ENCODE assay signal across 17 cellular contexts in genomic region chr14:104747876-104748275, GRCh38. TPM values are rescaled to one million over a fixed set of nuclear protein-coding genes. Genes with fewer than 3 reads are reported as not detected.
DNase-seq lines count a peak whose midpoint lies in the region; ATAC-seq and TF ChIP-seq lines count a peak whose summit lies in the region.
"Had no signal": no experiment of that assay in that cellular context is flagged by ENCODE, and none has a peak within 500 bp of the region (broad histone marks: within the 10 kb centered on the region; RNA-seq: fewer than 3 reads in every experiment).

No MANE protein-coding gene starts in this region.

- peaks cover 32% of the 10 kb centered on the region for H3K4me1 ChIP-seq in RWPE2 (ENCODE audit: insufficient read depth, poor library complexity, severe bottlenecking)
- H3K4me1 ChIP-seq in esophagus squamous epithelium = peaks cover 41 to 64% (median 47%) of the 10 kb centered on the region in 3 donors
- peaks cover 8% of the 10 kb centered on the region for H3K4me1 ChIP-seq in neural progenitor cell
- peaks cover 0 to 4% of the 10 kb centered on the region in 2 donors for H3K4me1 ChIP-seq in adrenal gland (replicated peaks in 1 of 2)

- H3K9me3 ChIP-seq in RWPE2 (ENCODE audit: severe bottlenecking) = no peaks in the 10 kb centered on the region
- H3K9me3 ChIP-seq in esophagus squamous epithelium = no peaks in the 10 kb centered on the region
- H3K9me3 ChIP-seq in neural progenitor cell (ENCODE audit: low read depth) = no peaks in the 10 kb centered on the region
- no peaks in the 10 kb centered on the region for H3K9me3 ChIP-seq in adrenal gland (replicated peaks in 1 of 3)
- H3K9me3 ChIP-seq: SJCRH30 had no signal

- H2AFZ ChIP-seq in neural progenitor cell (replicated peaks) = no peak overlapping the region

- H3K27ac ChIP-seq in RWPE2 (ENCODE audit: poor library complexity, severe bottlenecking) (peak overlapping the region; percentile 54), esophagus squamous epithelium (peak overlapping the region; percentile 78 to 87 (median 84)), neural progenitor cell (no peak overlapping the region), adrenal gland (peak overlapping the region in 2 of 5 donors; percentile 7 to 31)
- H3K27ac ChIP-seq: cardiac muscle cell, SJCRH30 had no signal

- H3K27ac Mint-ChIP-seq in neural progenitor cell (no peak overlapping the region), type B pancreatic cell (peak overlapping the region; percentile 36)
- H3K27ac Mint-ChIP-seq in activated T-helper 1 cell treated with anti-CD3 and anti-CD28 coated beads, Interleukin-12 subunit alpha, Interleukin-12 subunit beta, Interleukin-2, Interleukin-4 antibody, amounts not matched to agents 30 ng/mL and 10 ng/mL and 1 ng/mL, durations not matched to agents 14 hours and 24 hours and 36 hours = no peak overlapping the region
- H3K27ac Mint-ChIP-seq in activated CD4-positive, alpha-beta T cell treated with anti-CD3 and anti-CD28 coated beads, Interleukin-2, amount 10 ng/mL, durations not matched to agents 24 days and 14 days = no peak overlapping the region
- H3K27ac Mint-ChIP-seq: activated T-helper 17 cell treated with anti-CD3 and anti-CD28 coated beads, Interleukin-2, amount 50 U/mL, for 72 hours; IgD-negative memory B cell had no signal

- peak overlapping the region; percentile 10 for H3K4me2 ChIP-seq in neural progenitor cell

- no peak overlapping the region for H3K4me3 ChIP-seq in RWPE2 (ENCODE audit: severe bottlenecking)
- H3K4me3 ChIP-seq in esophagus squamous epithelium = no peak overlapping the region
- no peak overlapping the region for H3K4me3 ChIP-seq in neural progenitor cell
- no peak overlapping the region for H3K4me3 ChIP-seq in adrenal gland
- H3K4me3 ChIP-seq: cardiac muscle cell, SJCRH30 had no signal

- H3K27me3 ChIP-seq in RWPE2 (ENCODE audit: insufficient read depth, poor library complexity, severe bottlenecking) (no peaks in the 10 kb centered on the region), esophagus squamous epithelium (no peaks in the 10 kb centered on the region), neural progenitor cell (no peaks in the 10 kb centered on the region), adrenal gland (no peaks in the 10 kb centered on the region)
- H3K27me3 ChIP-seq: cardiac muscle cell, SJCRH30 had no signal

- H3K27me3 Mint-ChIP-seq in neural progenitor cell (ENCODE audit: insufficient read depth, low read depth) = peaks cover 10% of the 10 kb centered on the region
- no peaks in the 10 kb centered on the region for H3K27me3 Mint-ChIP-seq in type B pancreatic cell
- peaks cover 2% of the 10 kb centered on the region for H3K27me3 Mint-ChIP-seq in activated T-helper 1 cell treated with anti-CD3 and anti-CD28 coated beads, Interleukin-12 subunit alpha, Interleukin-12 subunit beta, Interleukin-2, Interleukin-4 antibody, amounts not matched to agents 30 ng/mL and 10 ng/mL and 1 ng/mL, durations not matched to agents 14 hours and 24 hours and 36 hours (ENCODE audit: insufficient read depth)
- peaks cover 1% of the 10 kb centered on the region for H3K27me3 Mint-ChIP-seq in activated CD4-positive, alpha-beta T cell treated with anti-CD3 and anti-CD28 coated beads, Interleukin-2, amount 10 ng/mL, durations not matched to agents 24 days and 14 days
- H3K27me3 Mint-ChIP-seq: activated T-helper 17 cell treated with anti-CD3 and anti-CD28 coated beads, Interleukin-2, amount 50 U/mL, for 72 hours; IgD-negative memory B cell had no signal

- peaks cover 41% of the 10 kb centered on the region for H3K4me1 Mint-ChIP-seq in neural progenitor cell
- peaks cover 28% of the 10 kb centered on the region for H3K4me1 Mint-ChIP-seq in type B pancreatic cell (ENCODE audit: unreplicated experiment)
- H3K4me1 Mint-ChIP-seq in activated T-helper 1 cell treated with anti-CD3 and anti-CD28 coated beads, Interleukin-12 subunit alpha, Interleukin-12 subunit beta, Interleukin-2, Interleukin-4 antibody, amounts not matched to agents 30 ng/mL and 10 ng/mL and 1 ng/mL, durations not matched to agents 14 hours and 24 hours and 36 hours (ENCODE audit: low read depth) = no peaks in the 10 kb centered on the region
- peaks cover 6% of the 10 kb centered on the region for H3K4me1 Mint-ChIP-seq in activated CD4-positive, alpha-beta T cell treated with anti-CD3 and anti-CD28 coated beads, Interleukin-2, amount 10 ng/mL, durations not matched to agents 24 days and 14 days

- TF ChIP-seq POLR2A in esophagus squamous epithelium (IDR thresholded peaks at IDR 0.05) (no peak), adrenal gland (IDR thresholded peaks at IDR 0.05) (no peak)

- no peak overlapping the region for H3K4me3 Mint-ChIP-seq in neural progenitor cell
- H3K4me3 Mint-ChIP-seq in type B pancreatic cell = peak overlapping the region; percentile 62
- no peak overlapping the region for H3K4me3 Mint-ChIP-seq in activated T-helper 1 cell treated with anti-CD3 and anti-CD28 coated beads, Interleukin-12 subunit alpha, Interleukin-12 subunit beta, Interleukin-2, Interleukin-4 antibody, amounts not matched to agents 30 ng/mL and 10 ng/mL and 1 ng/mL, durations not matched to agents 14 hours and 24 hours and 36 hours
- no peak overlapping the region for H3K4me3 Mint-ChIP-seq in activated CD4-positive, alpha-beta T cell treated with anti-CD3 and anti-CD28 coated beads, Interleukin-2, amount 10 ng/mL, durations not matched to agents 24 days and 14 days
- H3K4me3 Mint-ChIP-seq: activated T-helper 17 cell treated with anti-CD3 and anti-CD28 coated beads, Interleukin-2, amount 50 U/mL, for 72 hours had no signal

- TF ChIP-seq CTCF in RWPE2 (IDR thresholded peaks at IDR 0.05; ENCODE audit: poor library complexity, severe bottlenecking) (no peak), esophagus squamous epithelium (IDR thresholded peaks at IDR 0.05) (no peak), neural progenitor cell (IDR thresholded peaks at IDR 0.05) (no peak), type B pancreatic cell (conservative IDR thresholded peaks at IDR 0.05) (no peak), adrenal gland (IDR thresholded peaks at IDR 0.05) (no peak)

- H3K9ac ChIP-seq in neural progenitor cell = no peak overlapping the region

- peaks cover 9% of the 10 kb centered on the region for H3K9me3 Mint-ChIP-seq in neural progenitor cell
- no peaks in the 10 kb centered on the region for H3K9me3 Mint-ChIP-seq in type B pancreatic cell
- H3K9me3 Mint-ChIP-seq in activated T-helper 1 cell treated with anti-CD3 and anti-CD28 coated beads, Interleukin-12 subunit alpha, Interleukin-12 subunit beta, Interleukin-2, Interleukin-4 antibody, amounts not matched to agents 30 ng/mL and 10 ng/mL and 1 ng/mL, durations not matched to agents 14 hours and 24 hours and 36 hours = no peaks in the 10 kb centered on the region
- H3K9me3 Mint-ChIP-seq in activated CD4-positive, alpha-beta T cell treated with anti-CD3 and anti-CD28 coated beads, Interleukin-2, amount 10 ng/mL, durations not matched to agents 24 days and 14 days = no peaks in the 10 kb centered on the region
- H3K9me3 Mint-ChIP-seq: activated T-helper 17 cell treated with anti-CD3 and anti-CD28 coated beads, Interleukin-2, amount 50 U/mL, for 72 hours; IgD-negative memory B cell had no signal

- WGBS in esophagus squamous epithelium, 2 donors = 50 to 64% methylated on average over 2 to 9 of the region's 9 CpGs
- 74 to 81% (median 77%) methylated on average over 4 to 9 of the region's 9 CpGs for WGBS in adrenal gland, 4 donors

- peaks cover 21% of the 10 kb centered on the region for H3F3A ChIP-seq in neural progenitor cell (ENCODE audit: low read depth)

- H4K20me1 ChIP-seq in neural progenitor cell (ENCODE audit: low read depth) = no peaks in the 10 kb centered on the region

- DNase-seq in RWPE2 (ENCODE audit: low spot score) (no peak), esophagus squamous epithelium (lab: John Stamatoyannopoulos, UW) (no peak), neural progenitor cell (ENCODE audit: low spot score) (no peak), type B pancreatic cell (ENCODE audit: extremely low spot score, unreplicated experiment) (no peak), adrenal gland (no peak)
- DNase-seq in activated T-helper 1 cell treated with anti-CD3 and anti-CD28 coated beads, Interleukin-12 subunit alpha, Interleukin-12 subunit beta, Interleukin-2, Interleukin-4 antibody, amounts not matched to agents 30 ng/mL and 10 ng/mL and 1 ng/mL, durations not matched to agents 14 hours and 24 hours and 36 hours (ENCODE audit: low spot score) = no peak
- no peak for DNase-seq in activated effector memory CD4-positive, alpha-beta T cell treated with anti-CD3 and anti-CD28 coated beads, Interleukin-2, amount 50 U/mL, for 16 hours
- DNase-seq in activated CD4-positive, alpha-beta T cell treated with anti-CD3 and anti-CD28 coated beads, Interleukin-2, amount 10 ng/mL, durations not matched to agents 24 days and 14 days = no peak
- DNase-seq: activated CD4-positive, CD25-positive, alpha-beta regulatory T cell; effector CD8-positive, alpha-beta T cell; MM.1S; stimulated activated CD4-positive, alpha-beta T cell treated with anti-CD3 and anti-CD28 coated beads, Interleukin-2, amount 100 ng/mL, for 48 hours had no signal

- H3K79me2 ChIP-seq in neural progenitor cell (ENCODE audit: low read depth) = no peaks in the 10 kb centered on the region

- intact Hi-C loops in esophagus squamous epithelium (cut with DNase I) = no loop called here
- intact Hi-C loops in activated T-helper 1 cell treated with anti-CD3 and anti-CD28 coated beads, Interleukin-12 subunit alpha, Interleukin-12 subunit beta, Interleukin-2, Interleukin-4 antibody, amounts not matched to agents 30 ng/mL and 10 ng/mL and 1 ng/mL, durations not matched to agents 14 hours and 24 hours and 36 hours (cut with micrococcal nuclease) = no loop called here
- intact Hi-C loops in activated CD4-positive, alpha-beta T cell treated with anti-CD3 and anti-CD28 coated beads, Interleukin-2, amount 10 ng/mL, durations not matched to agents 24 days and 14 days (cut with micrococcal nuclease) = no loop called here
- intact Hi-C loops in adrenal gland (cut with DNase I) = no loop called here

- ATAC-seq in RWPE2 (ENCODE audit: low read depth) = no peak
- ATAC-seq: activated T-helper 17 cell treated with anti-CD3 and anti-CD28 coated beads, Interleukin-2, amount 50 U/mL, for 72 hours; HCT116 had no signal

- peaks cover 9% of the 10 kb centered on the region; the same call in 1 of the 2 replicates for H3K36me3 ChIP-seq in RWPE2 (ENCODE audit: low read depth)
- H3K36me3 ChIP-seq in esophagus squamous epithelium = peaks cover 0 to 19% (median 0%) of the 10 kb centered on the region in 3 donors
- no peaks in the 10 kb centered on the region for H3K36me3 ChIP-seq in neural progenitor cell
- no peaks in the 10 kb centered on the region for H3K36me3 ChIP-seq in adrenal gland (replicated peaks in 1 of 2)
- H3K36me3 ChIP-seq: cardiac muscle cell, SJCRH30 had no signal

- H3K36me3 Mint-ChIP-seq in neural progenitor cell (peaks cover 7% of the 10 kb centered on the region), type B pancreatic cell (peaks cover 3% of the 10 kb centered on the region)
- H3K36me3 Mint-ChIP-seq in activated T-helper 1 cell treated with anti-CD3 and anti-CD28 coated beads, Interleukin-12 subunit alpha, Interleukin-12 subunit beta, Interleukin-2, Interleukin-4 antibody, amounts not matched to agents 30 ng/mL and 10 ng/mL and 1 ng/mL, durations not matched to agents 14 hours and 24 hours and 36 hours (ENCODE audit: low read depth) = peaks cover under 1% of the 10 kb centered on the region
- no peaks in the 10 kb centered on the region for H3K36me3 Mint-ChIP-seq in activated CD4-positive, alpha-beta T cell treated with anti-CD3 and anti-CD28 coated beads, Interleukin-2, amount 10 ng/mL, durations not matched to agents 24 days and 14 days (ENCODE audit: low read depth)
- H3K36me3 Mint-ChIP-seq: IgD-negative memory B cell had no signal

RNA-seq across cellular contexts. Expression of gene SIVA1, which starts 5.1 kb away (rescaled TPM):
- total RNA-seq in esophagus squamous epithelium (100 to 1,000 TPM; 149 to 282 (median 201) TPM), neural progenitor cell (ENCODE audit: low replicate concordance) (139 and 231 TPM in 2 replicates), type B pancreatic cell (ENCODE audit: low replicate concordance) (65.7 and 90.1 TPM in 2 replicates), adrenal gland (100 to 1,000 TPM in 4 of 8 donors, 10 to 100 TPM in 4; 43.9 to 294 (median 140) TPM)
- total RNA-seq in activated T-helper 1 cell treated with anti-CD3 and anti-CD28 coated beads, Interleukin-12 subunit alpha, Interleukin-12 subunit beta, Interleukin-2, Interleukin-4 antibody, amounts not matched to agents 30 ng/mL and 10 ng/mL and 1 ng/mL, durations not matched to agents 14 hours and 24 hours and 36 hours = 111 and 113 TPM in 2 replicates
- total RNA-seq in activated CD4-positive, alpha-beta T cell treated with anti-CD3 and anti-CD28 coated beads, Interleukin-2, amount 10 ng/mL, durations not matched to agents 24 days and 14 days = 117 and 123 TPM in 2 replicates
- polyA plus RNA-seq in adrenal gland = 100 to 1,000 TPM in 1 of 3 donors, 10 to 100 TPM in 1, 1 to 10 TPM in 1; 2.0 to 120 (median 86.8) TPM

RNA-seq across cellular contexts. Expression of gene ADSS1, which starts 23.8 kb away (rescaled TPM):
- total RNA-seq in esophagus squamous epithelium = 10 to 100 TPM in 2 of 4 donors, 1 to 10 TPM in 2; 3.4 to 11.4 (median 8.4) TPM
- total RNA-seq in neural progenitor cell (ENCODE audit: low replicate concordance) = 25.3 and 26.4 TPM in 2 replicates
- 3.2 and 6.9 TPM in 2 replicates for total RNA-seq in type B pancreatic cell (ENCODE audit: low replicate concordance)
- total RNA-seq in activated T-helper 1 cell treated with anti-CD3 and anti-CD28 coated beads, Interleukin-12 subunit alpha, Interleukin-12 subunit beta, Interleukin-2, Interleukin-4 antibody, amounts not matched to agents 30 ng/mL and 10 ng/mL and 1 ng/mL, durations not matched to agents 14 hours and 24 hours and 36 hours = 1.1 and 1.2 TPM in 2 replicates
- 0.96 and 1.4 TPM in 2 replicates for total RNA-seq in activated CD4-positive, alpha-beta T cell treated with anti-CD3 and anti-CD28 coated beads, Interleukin-2, amount 10 ng/mL, durations not matched to agents 24 days and 14 days
- 10 to 100 TPM in 6 of 8 donors, 1 to 10 TPM in 2; 6.9 to 39.1 (median 18.2) TPM for total RNA-seq in adrenal gland
- 10 to 100 TPM in 2 of 3 donors, 1 to 10 TPM in 1; 5.6 to 20.1 (median 16.7) TPM for polyA plus RNA-seq in adrenal gland
- polyA plus RNA-seq: IgD-negative memory B cell had no signal

RNA-seq across cellular contexts. Expression of gene AKT1, which starts 47.7 kb away (rescaled TPM):
- total RNA-seq in esophagus squamous epithelium (10 to 100 TPM; 66.6 to 93.7 (median 71.3) TPM), neural progenitor cell (ENCODE audit: low replicate concordance) (67.2 and 92.4 TPM in 2 replicates), type B pancreatic cell (ENCODE audit: low replicate concordance) (102 and 123 TPM in 2 replicates), adrenal gland (100 to 1,000 TPM; 155 to 300 (median 195) TPM)
- total RNA-seq in activated T-helper 1 cell treated with anti-CD3 and anti-CD28 coated beads, Interleukin-12 subunit alpha, Interleukin-12 subunit beta, Interleukin-2, Interleukin-4 antibody, amounts not matched to agents 30 ng/mL and 10 ng/mL and 1 ng/mL, durations not matched to agents 14 hours and 24 hours and 36 hours = 137 and 140 TPM in 2 replicates
- total RNA-seq in activated CD4-positive, alpha-beta T cell treated with anti-CD3 and anti-CD28 coated beads, Interleukin-2, amount 10 ng/mL, durations not matched to agents 24 days and 14 days = 133 and 143 TPM in 2 replicates
- 100 to 1,000 TPM in 2 of 3 donors, 10 to 100 TPM in 1; 97.5 to 244 (median 230) TPM for polyA plus RNA-seq in adrenal gland

RNA-seq across cellular contexts. Expression of gene ZBTB42, which starts 53.0 kb away (rescaled TPM):
- total RNA-seq in esophagus squamous epithelium = 10 to 100 TPM in 2 of 4 donors, 1 to 10 TPM in 2; 4.7 to 14.2 (median 8.4) TPM
- 0.41 and 1.1 TPM in 2 replicates for total RNA-seq in neural progenitor cell (ENCODE audit: low replicate concordance)
- total RNA-seq in type B pancreatic cell (ENCODE audit: low replicate concordance) = 6.6 and 11.5 TPM in 2 replicates
- 5.9 and 6.1 TPM in 2 replicates for total RNA-seq in activated T-helper 1 cell treated with anti-CD3 and anti-CD28 coated beads, Interleukin-12 subunit alpha, Interleukin-12 subunit beta, Interleukin-2, Interleukin-4 antibody, amounts not matched to agents 30 ng/mL and 10 ng/mL and 1 ng/mL, durations not matched to agents 14 hours and 24 hours and 36 hours
- 4.9 and 5.5 TPM in 2 replicates for total RNA-seq in activated CD4-positive, alpha-beta T cell treated with anti-CD3 and anti-CD28 coated beads, Interleukin-2, amount 10 ng/mL, durations not matched to agents 24 days and 14 days
- total RNA-seq in adrenal gland = 10 to 100 TPM in 3 of 8 donors, 1 to 10 TPM in 5; 3.5 to 13.9 (median 9.4) TPM
- 1 to 10 TPM; 1.2 to 2.3 (median 1.6) TPM for polyA plus RNA-seq in adrenal gland

RNA-seq across cellular contexts. Expression of gene INF2, which starts 58.5 kb away (rescaled TPM):
- 10 to 100 TPM; 36.7 to 43.6 (median 37.8) TPM for total RNA-seq in esophagus squamous epithelium
- 7.8 and 24.0 TPM in 2 replicates for total RNA-seq in neural progenitor cell (ENCODE audit: low replicate concordance)
- total RNA-seq in type B pancreatic cell (ENCODE audit: low replicate concordance) = 45.6 and 78.9 TPM in 2 replicates
- total RNA-seq in activated T-helper 1 cell treated with anti-CD3 and anti-CD28 coated beads, Interleukin-12 subunit alpha, Interleukin-12 subunit beta, Interleukin-2, Interleukin-4 antibody, amounts not matched to agents 30 ng/mL and 10 ng/mL and 1 ng/mL, durations not matched to agents 14 hours and 24 hours and 36 hours = 86.6 and 91.6 TPM in 2 replicates
- total RNA-seq in activated CD4-positive, alpha-beta T cell treated with anti-CD3 and anti-CD28 coated beads, Interleukin-2, amount 10 ng/mL, durations not matched to agents 24 days and 14 days = 90.9 and 92.3 TPM in 2 replicates
- 10 to 100 TPM; 36.8 to 72.9 (median 62.0) TPM for total RNA-seq in adrenal gland
- polyA plus RNA-seq in adrenal gland = 100 to 1,000 TPM in 2 of 3 donors, 10 to 100 TPM in 1; 16.3 to 217 (median 117) TPM
